In genomic region chr5:122142480-122142879, GRCh38 we compare ENCODE assay signal across 15 cellular contexts. TPM values are rescaled to one million over a fixed set of nuclear protein-coding genes. Genes with fewer than 3 reads are reported as not detected.
DNase-seq lines count a peak whose midpoint lies in the region; ATAC-seq and TF ChIP-seq lines count a peak whose summit lies in the region.
"Had no signal": no experiment of that assay in that cellular context is flagged by ENCODE, and none has a peak within 500 bp of the region (broad histone marks: within the 10 kb centered on the region; RNA-seq: fewer than 3 reads in every experiment).

No MANE protein-coding gene starts in this region.

- peaks cover 46% of the 10 kb centered on the region for H3K4me1 Mint-ChIP-seq in HFFc6 (ENCODE audit: low read depth)
- peaks cover 5% of the 10 kb centered on the region for H3K4me1 Mint-ChIP-seq in activated CD8-positive, alpha-beta T cell treated with anti-CD3 and anti-CD28 coated beads, Interleukin-2, amount 10 ng/mL, durations not matched to agents 7 days and 5 days (ENCODE audit: low read depth)
- peaks cover 5 to 13% (median 11%) of the 10 kb centered on the region in 7 donors for H3K4me1 Mint-ChIP-seq in naive thymus-derived CD4-positive, alpha-beta T cell

- intact Hi-C loops in naive thymus-derived CD4-positive, alpha-beta T cell (cut with micrococcal nuclease) = no loop called here

- POLR2A ChIA-PET in activated CD8-positive, alpha-beta T cell treated with anti-CD3 and anti-CD28 coated beads, Interleukin-2, amount 10 ng/mL, durations not matched to agents 7 days and 5 days (lab: Charles Lee) = interaction anchor here (0.6 kb wide), 1 partner anchor 14 kb away, joined by 3 read pairs; no protein-coding TSS in a partner anchor
- POLR2A ChIA-PET in naive thymus-derived CD4-positive, alpha-beta T cell (lab: Charles Lee) = no interaction called here

- no peaks in the 10 kb centered on the region for H3K27me3 ChIP-seq in adipocyte (replicated peaks; ENCODE audit: control insufficient read depth, insufficient read depth, low read length)
- no peaks in the 10 kb centered on the region for H3K27me3 ChIP-seq in naive thymus-derived CD4-positive, alpha-beta T cell (ENCODE audit: control insufficient read depth in 2 of 2, insufficient read depth in 2 of 2, low read length in 2 of 2)
- H3K27me3 ChIP-seq: uterus had no signal

- H3K9me3 Mint-ChIP-seq in HFFc6 = no peaks in the 10 kb centered on the region
- no peaks in the 10 kb centered on the region for H3K9me3 Mint-ChIP-seq in activated CD8-positive, alpha-beta T cell treated with anti-CD3 and anti-CD28 coated beads, Interleukin-2, amount 10 ng/mL, durations not matched to agents 7 days and 5 days (ENCODE audit: insufficient read depth)
- peaks cover 0 to 2% (median 0%) of the 10 kb centered on the region in 11 donors for H3K9me3 Mint-ChIP-seq in naive thymus-derived CD4-positive, alpha-beta T cell
- H3K9me3 Mint-ChIP-seq: activated CD4-positive, alpha-beta T cell treated with anti-CD3 and anti-CD28 coated beads, Interleukin-2, amount 10 ng/mL, durations not matched to agents 7 days and 5 days; memory B cell had no signal

- no peaks in the 10 kb centered on the region for H3K27me3 Mint-ChIP-seq in HFFc6 (ENCODE audit: insufficient read depth)
- H3K27me3 Mint-ChIP-seq in activated CD8-positive, alpha-beta T cell treated with anti-CD3 and anti-CD28 coated beads, Interleukin-2, amount 10 ng/mL, durations not matched to agents 7 days and 5 days (ENCODE audit: low read depth) = peaks cover 1% of the 10 kb centered on the region
- peaks cover 0 to 9% (median 1%) of the 10 kb centered on the region in 5 donors for H3K27me3 Mint-ChIP-seq in naive thymus-derived CD4-positive, alpha-beta T cell
- H3K27me3 Mint-ChIP-seq: activated CD4-positive, alpha-beta T cell treated with anti-CD3 and anti-CD28 coated beads, Interleukin-2, amount 10 ng/mL, durations not matched to agents 7 days and 5 days had no signal

- peaks cover 5% of the 10 kb centered on the region; the same call in 1 of the 2 replicates for H3K36me3 Mint-ChIP-seq in HFFc6 (ENCODE audit: low read depth)
- no peaks in the 10 kb centered on the region for H3K36me3 Mint-ChIP-seq in activated CD8-positive, alpha-beta T cell treated with anti-CD3 and anti-CD28 coated beads, Interleukin-2, amount 10 ng/mL, durations not matched to agents 7 days and 5 days (ENCODE audit: low read depth)
- no peaks in the 10 kb centered on the region for H3K36me3 Mint-ChIP-seq in naive thymus-derived CD4-positive, alpha-beta T cell
- H3K36me3 Mint-ChIP-seq: memory B cell had no signal

- no peaks in the 10 kb centered on the region for H3K9me3 ChIP-seq in adipocyte (ENCODE audit: control insufficient read depth, low read length)
- H3K9me3 ChIP-seq in naive thymus-derived CD4-positive, alpha-beta T cell (ENCODE audit: control insufficient read depth in 2 of 3, low read length in 3 of 3) = no peaks in the 10 kb centered on the region
- H3K9me3 ChIP-seq: uterus had no signal

- H3K9ac ChIP-seq in adipocyte (ENCODE audit: low read length) = no peak overlapping the region

- peak overlapping the region; percentile 96 for H3K27ac Mint-ChIP-seq in HFFc6
- no peak overlapping the region for H3K27ac Mint-ChIP-seq in activated CD8-positive, alpha-beta T cell treated with anti-CD3 and anti-CD28 coated beads, Interleukin-2, amount 10 ng/mL, durations not matched to agents 7 days and 5 days
- H3K27ac Mint-ChIP-seq in naive thymus-derived CD4-positive, alpha-beta T cell = no peak overlapping the region
- H3K27ac Mint-ChIP-seq: activated CD4-positive, alpha-beta T cell treated with anti-CD3 and anti-CD28 coated beads, Interleukin-2, amount 10 ng/mL, durations not matched to agents 7 days and 5 days; memory B cell had no signal

- no peak for ATAC-seq in activated CD8-positive, alpha-beta T cell treated with anti-CD3 and anti-CD28 coated beads, Interleukin-2, amount 10 ng/mL, durations not matched to agents 7 days and 5 days
- ATAC-seq in GM18867 (IDR thresholded peaks at IDR 0.05; ENCODE audit: unreplicated experiment) = no peak
- ATAC-seq in naive thymus-derived CD4-positive, alpha-beta T cell = no peak

- DNase-seq in ACHN (peak; percentile 73), HFFc6 (peak; percentile 95), adipocyte (ENCODE audit: low read depth) (peak; percentile 54), foreskin melanocyte (peak; percentile 80)
- DNase-seq in activated CD8-positive, alpha-beta T cell treated with anti-CD3 and anti-CD28 coated beads, Interleukin-2, amount 10 ng/mL, durations not matched to agents 7 days and 5 days = no peak
- no peak for DNase-seq in effector CD4-positive, alpha-beta T cell
- DNase-seq in naive thymus-derived CD4-positive, alpha-beta T cell = no peak
- DNase-seq: activated CD4-positive, alpha-beta T cell treated with anti-CD3 and anti-CD28 coated beads, Interleukin-2, amount 10 ng/mL, durations not matched to agents 7 days and 5 days; AML-193; DMS53; MV-4-11; posterior cingulate gyrus; uterus had no signal

- H3K27ac ChIP-seq in naive thymus-derived CD4-positive, alpha-beta T cell (ENCODE audit: low read depth, low read length) = no peak overlapping the region
- H3K27ac ChIP-seq: uterus had no signal

- in situ Hi-C loops in ACHN (cut with HindIII; ENCODE audit: low pct_ligation_motif_present, low pct_unique_long_range_greater_than_20kb, low sequenced_read_pairs) = no loop called here

- TF ChIP-seq CTCF in HFFc6 (IDR thresholded peaks at IDR 0.05) = no peak

- no peaks in the 10 kb centered on the region for H3K36me3 ChIP-seq in adipocyte (ENCODE audit: control insufficient read depth, insufficient read depth, low read length, severe bottlenecking)
- no peaks in the 10 kb centered on the region for H3K36me3 ChIP-seq in naive thymus-derived CD4-positive, alpha-beta T cell (ENCODE audit: control insufficient read depth in 2 of 3, insufficient read depth in 3 of 3, low read length in 3 of 3)
- H3K36me3 ChIP-seq: uterus had no signal

- no peak overlapping the region for H3K4me3 ChIP-seq in adipocyte (ENCODE audit: low read length)
- no peak overlapping the region for H3K4me3 ChIP-seq in naive thymus-derived CD4-positive, alpha-beta T cell (ENCODE audit: low read length)
- H3K4me3 ChIP-seq: uterus had no signal

- H3K4me3 Mint-ChIP-seq in HFFc6 = peak overlapping the region; percentile 77
- no peak overlapping the region for H3K4me3 Mint-ChIP-seq in activated CD8-positive, alpha-beta T cell treated with anti-CD3 and anti-CD28 coated beads, Interleukin-2, amount 10 ng/mL, durations not matched to agents 7 days and 5 days
- H3K4me3 Mint-ChIP-seq in naive thymus-derived CD4-positive, alpha-beta T cell = no peak overlapping the region
- H3K4me3 Mint-ChIP-seq: activated CD4-positive, alpha-beta T cell treated with anti-CD3 and anti-CD28 coated beads, Interleukin-2, amount 10 ng/mL, durations not matched to agents 7 days and 5 days; memory B cell had no signal

- CTCF ChIA-PET in activated CD8-positive, alpha-beta T cell treated with anti-CD3 and anti-CD28 coated beads, Interleukin-2, amount 10 ng/mL, durations not matched to agents 7 days and 5 days (lab: Charles Lee) = no interaction called here
- CTCF ChIA-PET in naive thymus-derived CD4-positive, alpha-beta T cell (lab: Charles Lee) = no interaction called here

- peaks cover 39% of the 10 kb centered on the region for H3K4me1 ChIP-seq in adipocyte (ENCODE audit: control insufficient read depth, insufficient read depth, low read length)
- peaks cover 0 to 12% of the 10 kb centered on the region in 2 donors for H3K4me1 ChIP-seq in naive thymus-derived CD4-positive, alpha-beta T cell (ENCODE audit: control insufficient read depth in 2 of 2, insufficient read depth in 2 of 2, low read length in 2 of 2)
- H3K4me1 ChIP-seq: uterus had no signal

RNA-seq across cellular contexts. Expression of gene ZNF474, which starts 13.1 kb away (rescaled TPM):
- under 1 TPM in 5 of 6 experiments, not detected in 1; 0.10 to 0.28 (median 0.16) TPM for total RNA-seq in HFFc6 (2021; fragmentation: NEBNext Ultra II Directional; extraction: Animal tissue kit (Norgen Biotek cat#: 25700))
- not detected for total RNA-seq in activated CD8-positive, alpha-beta T cell treated with anti-CD3 and anti-CD28 coated beads, Interleukin-2, amount 10 ng/mL, durations not matched to agents 7 days and 5 days
- under 1 TPM in 2 of 5 experiments, not detected in 3; 0.24 TPM for total RNA-seq in naive thymus-derived CD4-positive, alpha-beta T cell
- polyA plus RNA-seq in naive thymus-derived CD4-positive, alpha-beta T cell = under 1 TPM in 1 of 2 donors, not detected in 1; 0.24 TPM
- total RNA-seq: activated CD4-positive, alpha-beta T cell treated with anti-CD3 and anti-CD28 coated beads, Interleukin-2, amount 10 ng/mL, durations not matched to agents 7 days and 5 days had no signal

Comparison
In these comparisons a context has a peak if more than half of its experiments do, and no peak if none do; other contexts are left out.
1. DNase-seq: peak in ACHN (single experiment), HFFc6 (single experiment), adipocyte (single experiment) and foreskin melanocyte (single experiment); none in activated CD8-positive, alpha-beta T cell treated with anti-CD3 and anti-CD28 coated beads, Interleukin-2, amount 10 ng/mL, durations not matched to agents 7 days and 5 days (single experiment), effector CD4-positive, alpha-beta T cell (single experiment) and naive thymus-derived CD4-positive, alpha-beta T cell (0 of 9).